Comparison of ENCODE assay signal across 28 cellular contexts in genomic region chr2:220949476-220949875, GRCh38.
DNase-seq lines count a peak whose midpoint lies in the region; ATAC-seq and TF ChIP-seq lines count a peak whose summit lies in the region.
"Had no signal": no experiment of that assay in that cellular context is flagged by ENCODE, and none has a peak within 500 bp of the region (broad histone marks: within the 10 kb centered on the region; RNA-seq: fewer than 3 reads in every experiment).

No MANE protein-coding gene starts in this region.

- no peak overlapping the region for H2AK9ac ChIP-seq in IMR-90 (replicated peaks; ENCODE audit: low read depth, low read length, poor library complexity)

- TF ChIP-seq POLR2A in IMR-90 (IDR thresholded peaks at IDR 0.05; ENCODE audit: low read depth, low read length): no peak

- dilution Hi-C loops in IMR-90 (cut with HindIII; ENCODE audit: low sequenced_read_pairs, unreplicated experiment): no loop called here

- no peak overlapping the region for H3K14ac ChIP-seq in IMR-90 (replicated peaks; ENCODE audit: low read depth, low read length)

- no CpG with 5 or more reads among the region's 2 CpGs for WGBS in IMR-90 (ENCODE audit: extremely low coverage in 2 of 2, insufficient read length in 1 of 2), 2 experiments

- ATAC-seq in IMR-90 (ENCODE audit: low read depth): peak; percentile 52; the same call in 1 of the 2 replicates
- ATAC-seq: activated T-cell treated with anti-CD3 and anti-CD28 coated beads, Interleukin-2, amount 50 U/mL, for 4 hours; GM12878; left ventricle myocardium superior; naive thymus-derived CD4-positive, alpha-beta T cell; psoas muscle; stimulated activated naive B cell treated with anti-CD40 and anti-IgM and Interleukin-4, amounts not matched to agents 10 μg/mL and 1 μg/mL and 100 μg/mL, for 72 hours had no signal

- intact Hi-C loops in IMR-90 (cut with micrococcal nuclease): loop anchor here (5.0 kb wide), 1 partner anchor 623 kb away; the partner anchor contains the start of gene EPHA4

- no peak overlapping the region for H2BK20ac ChIP-seq in IMR-90 (ENCODE audit: low read depth, low read length)

- no TSS peak for BruUV-seq in IMR-90 (replicated peaks; lab: Mats Ljungman, UMichigan)

- H3K56ac ChIP-seq in IMR-90 (ENCODE audit: extremely low read depth, insufficient read depth, low read length): no peak overlapping the region

- no peaks in the 10 kb centered on the region for H3K79me1 ChIP-seq in IMR-90 (ENCODE audit: low read depth in 1 of 2, low read length in 2 of 2)

- no peaks in the 10 kb centered on the region; the same call in 1 of the 2 replicates for H3K27me3 ChIP-seq in IMR-90 (ENCODE audit: control insufficient read depth, insufficient read depth, low read length)
- H3K27me3 ChIP-seq: sigmoid colon, suprapubic skin had no signal

- POLR2A ChIA-PET in IMR-90 (lab: Charles Lee; ENCODE audit: unreplicated experiment): no interaction called here

- no peak overlapping the region for H3K18ac ChIP-seq in IMR-90 (ENCODE audit: low read depth, low read length)

- TF ChIP-seq RAD21 in IMR-90 (IDR thresholded peaks at IDR 0.05; ENCODE audit: low read length): no peak

- no peak overlapping the region for H3K4me3 ChIP-seq in IMR-90 (ENCODE audit: insufficient read depth, low read depth, low read length)
- H3K4me3 ChIP-seq: GM12878, psoas muscle, sigmoid colon, suprapubic skin had no signal

- H2AFZ ChIP-seq in IMR-90 (replicated peaks; ENCODE audit: low read length, poor library complexity): no peak overlapping the region

- no peak overlapping the region for H4K5ac ChIP-seq in IMR-90 (ENCODE audit: low read depth, low read length)

- H2AK5ac ChIP-seq in IMR-90 (ENCODE audit: low read depth, low read length): no peak overlapping the region

- no peak overlapping the region for H2BK120ac ChIP-seq in IMR-90 (ENCODE audit: low read depth, low read length)

- CTCF ChIA-PET in IMR-90 (lab: Yijun Ruan, JAX): interaction anchor here (0.6 to 1.4 kb wide), 2 partner anchors 17 to 817 kb away, joined by 3 read pairs; no protein-coding TSS in a partner anchor

- H2BK5ac ChIP-seq in IMR-90 (ENCODE audit: low read depth, low read length, poor library complexity, severe bottlenecking): no peak overlapping the region

- H3K27ac ChIP-seq in IMR-90 (ENCODE audit: insufficient read depth, low read length): no peak overlapping the region
- H3K27ac ChIP-seq: psoas muscle, sigmoid colon, suprapubic skin, WERI-Rb-1 had no signal

- H3K36me3 ChIP-seq in IMR-90 (ENCODE audit: control insufficient read depth, insufficient read depth, low read length): no peaks in the 10 kb centered on the region
- H3K36me3 ChIP-seq: sigmoid colon, suprapubic skin, WERI-Rb-1 had no signal

- H4K91ac ChIP-seq in IMR-90 (ENCODE audit: insufficient read depth, low read depth, low read length): no peak overlapping the region

- no peak overlapping the region for H3K9ac ChIP-seq in IMR-90 (ENCODE audit: low read depth, low read length)

- DNase-seq in IMR-90 (peak; percentile 50), NCI-H1436 (lab: John Stamatoyannopoulos, UW) (peak; percentile 40), NCI-H748 (lab: John Stamatoyannopoulos, UW; ENCODE audit: unreplicated experiment) (peak; percentile 68), iPS DF 19.7 (ENCODE audit: low read depth, low spot score) (peak; percentile 15), mesenteric fat pad (ENCODE audit: low spot score) (no peak), cerebellar cortex (ENCODE audit: low spot score) (no peak)
- DNase-seq in stimulated activated CD4-positive, alpha-beta T cell treated with anti-CD3 and anti-CD28 coated beads, Interleukin-12 subunit alpha, Interleukin-12 subunit beta, amount 100 ng/mL, for 4 hours: no peak
- DNase-seq: activated CD4-positive, alpha-beta T cell treated with anti-CD3 and anti-CD28 coated beads, Interleukin-2, amount 10 ng/mL, durations not matched to agents 24 days and 14 days; activated naive CD4-positive, alpha-beta T cell; activated T-cell treated with anti-CD3 and anti-CD28 coated beads, Interleukin-2, amount 50 U/mL, for 4 hours; C1 segment of cervical spinal cord; cerebellar nuclear complex; EL; H7; hippocampal formation; left ventricle myocardium superior; midbrain; naive thymus-derived CD4-positive, alpha-beta T cell; NCI-H345; psoas muscle; sigmoid colon; stimulated activated CD4-positive, alpha-beta T cell treated with anti-CD3 and anti-CD28 coated beads, Interleukin-15, amount 100 ng/mL, for 24 hours; stimulated activated naive B cell treated with anti-CD40 and anti-IgM and Interleukin-4, amounts not matched to agents 10 μg/mL and 1 μg/mL and 100 μg/mL, for 72 hours; SW 1271; T-helper 9 cell; WERI-Rb-1 had no signal

- H4K20me1 ChIP-seq in IMR-90 (ENCODE audit: insufficient read depth, low read length): no peaks in the 10 kb centered on the region

- H2BK15ac ChIP-seq in IMR-90 (ENCODE audit: low read depth, low read length): no peak overlapping the region

- no peaks in the 10 kb centered on the region for H3K4me1 ChIP-seq in IMR-90 (ENCODE audit: control insufficient read depth, insufficient read depth, low read length)
- H3K4me1 ChIP-seq: psoas muscle, sigmoid colon, suprapubic skin had no signal

- H3K4ac ChIP-seq in IMR-90 (ENCODE audit: low read depth, low read length): no peak overlapping the region

- H3K9me3 ChIP-seq in IMR-90 (ENCODE audit: control insufficient read depth, insufficient read depth, low read length): no peaks in the 10 kb centered on the region
- H3K9me3 ChIP-seq: psoas muscle, sigmoid colon, suprapubic skin had no signal

- no peaks in the 10 kb centered on the region for H3K9me1 ChIP-seq in IMR-90 (ENCODE audit: insufficient read depth, low read length)

- no peak for TF ChIP-seq CTCF in IMR-90 (conservative IDR thresholded peaks at IDR 0.05; ENCODE audit: low read depth, low read length)

- H3K4me2 ChIP-seq in IMR-90 (ENCODE audit: low read depth, low read length): no peak overlapping the region

- H3K23ac ChIP-seq in IMR-90 (ENCODE audit: low read depth, low read length): no peak overlapping the region

- no peak overlapping the region for H4K8ac ChIP-seq in IMR-90 (ENCODE audit: low read depth in 2 of 2, low read length in 2 of 2)

- in situ Hi-C loops in IMR-90 (cut with MboI; ENCODE audit: low sequenced_read_pairs): no loop called here

TF ChIP-seq in IMR-90, 13 proteins besides CTCF, POLR2A, EP300 and RAD21:
- TF ChIP-seq MAFK (IDR thresholded peaks at IDR 0.05; ENCODE audit: low read depth, low read length): no peak
- TF ChIP-seq MXI1 (IDR thresholded peaks at IDR 0.05; ENCODE audit: borderline replicate concordance, low read depth, low read length): no peak
- TF ChIP-seq SMC3 (IDR thresholded peaks at IDR 0.05; ENCODE audit: low read depth, low read length): no peak
- TF ChIP-seq CEBPB (IDR thresholded peaks at IDR 0.05; ENCODE audit: low read depth, low read length): no peak
- no peak for TF ChIP-seq FOS (IDR thresholded peaks at IDR 0.05; ENCODE audit: low read depth, low read length)
- TF ChIP-seq RFX5 (IDR thresholded peaks at IDR 0.05; ENCODE audit: low read depth, low read length): no peak
- TF ChIP-seq CHD1 (IDR thresholded peaks at IDR 0.05; ENCODE audit: low read depth, low read length): no peak
- no peak for TF ChIP-seq NFE2L2 (IDR thresholded peaks at IDR 0.05; ENCODE audit: low read depth, low read length)
- no peak for TF ChIP-seq RCOR1 (IDR thresholded peaks at IDR 0.05; ENCODE audit: insufficient replicate concordance, low read length)
- TF ChIP-seq BHLHE40 (IDR thresholded peaks at IDR 0.05; ENCODE audit: low read depth, low read length): no peak
- no peak for TF ChIP-seq USF2 (IDR thresholded peaks at IDR 0.05; ENCODE audit: low read depth, low read length)
TF ChIP-seq in IMR-90: peak in this region for 0.

Comparison
In these comparisons a context has a peak if more than half of its experiments do, and no peak if none do; other contexts are left out.
1. DNase-seq: peak in IMR-90 (single experiment), NCI-H1436 (single experiment), NCI-H748 (single experiment) and iPS DF 19.7 (single experiment); none in mesenteric fat pad (single experiment), stimulated activated CD4-positive, alpha-beta T cell treated with anti-CD3 and anti-CD28 coated beads, Interleukin-12 subunit alpha, Interleukin-12 subunit beta, amount 100 ng/mL, for 4 hours (single experiment) and cerebellar cortex (single experiment).